ENCODE assay signal across 23 cellular contexts in genomic region chr7:98731651-98732050, GRCh38.
"Had no signal": no experiment of that assay in that cellular context is flagged by ENCODE, and none has a peak within 500 bp of the region (broad histone marks: within the 10 kb centered on the region; RNA-seq: fewer than 3 reads in every experiment).

No MANE protein-coding gene starts in this region.

- ATAC-seq: effector memory CD8-positive, alpha-beta T cell; esophagus mucosa; gastrocnemius medialis; left cardiac atrium; left lung; left ventricle myocardium superior; lower lobe of right lung had no signal

- H3K27ac ChIP-seq: colonic mucosa, epithelial cell of prostate, esophagus squamous epithelium, gastrocnemius medialis, heart right ventricle, left lung, lower lobe of right lung had no signal

- H3K36me3 ChIP-seq: colonic mucosa, esophagus squamous epithelium, gastrocnemius medialis, heart right ventricle, left lung, lower lobe of right lung had no signal

- H3K4me3 ChIP-seq: colonic mucosa, esophagus squamous epithelium, gastrocnemius medialis, heart right ventricle, left lung, lower lobe of right lung had no signal

- H3K9me3 ChIP-seq: colonic mucosa, esophagus squamous epithelium, gastrocnemius medialis, lower lobe of right lung had no signal

- DNase-seq: colonic mucosa; cortex of kidney; effector CD8-positive, alpha-beta T cell; effector memory CD8-positive, alpha-beta T cell; endodermal cell; erythroblast; esophagus squamous epithelium; foreskin fibroblast; foreskin melanocyte; gastrocnemius medialis; glutamatergic neuron; head of caudate nucleus; heart right ventricle; hippocampal formation; left cardiac atrium; left lung; left ventricle myocardium superior; lower lobe of right lung; mesenchymal stem cell; midbrain; naive B cell had no signal

- H3K4me1 ChIP-seq: colonic mucosa, esophagus squamous epithelium, gastrocnemius medialis, heart right ventricle, left lung, lower lobe of right lung had no signal

- H3K27me3 ChIP-seq: colonic mucosa had no signal
